Comparison of ENCODE assay signal across 17 cellular contexts in the genomic region with DNA sequence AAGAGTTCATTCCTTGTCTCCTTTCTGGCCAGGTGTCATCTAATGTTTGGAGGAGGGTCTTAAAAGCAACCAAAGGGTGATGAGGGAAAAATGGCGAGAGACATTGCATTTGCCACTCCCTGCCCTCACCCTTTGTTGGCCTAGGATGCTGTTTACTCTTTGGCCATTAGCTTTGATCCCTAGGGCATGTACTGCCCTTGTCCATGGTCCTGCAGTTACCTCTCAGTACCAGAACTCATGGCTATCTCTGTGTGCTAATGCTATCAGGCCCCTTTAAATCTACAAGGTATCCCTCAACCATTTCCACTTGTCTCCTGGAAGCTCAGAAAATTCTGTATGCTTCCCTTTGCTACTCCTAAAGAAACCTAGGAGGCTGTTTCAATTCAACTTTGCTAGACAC.
DNase-seq lines count a peak whose midpoint lies in the region; ATAC-seq and TF ChIP-seq lines count a peak whose summit lies in the region.
"Had no signal": no experiment of that assay in that cellular context is flagged by ENCODE, and none has a peak within 500 bp of the region (broad histone marks: within the 10 kb centered on the region; RNA-seq: fewer than 3 reads in every experiment).

No MANE protein-coding gene starts in this region.

- no peak overlapping the region for H3K4me3 Mint-ChIP-seq in stimulated activated naive B cell treated with anti-CD40 and anti-IgM and Interleukin-4, amounts not matched to agents 10 μg/mL and 1 μg/mL and 100 μg/mL, for 72 hours
- H3K4me3 Mint-ChIP-seq: activated naive CD8-positive, alpha-beta T cell treated with anti-CD3 and anti-CD28 coated beads, Interleukin-2, amount 10 ng/mL, durations not matched to agents 7 days and 5 days; IgD-negative memory B cell had no signal

- H3K4me1 Mint-ChIP-seq in stimulated activated naive B cell treated with anti-CD40 and anti-IgM and Interleukin-4, amounts not matched to agents 10 μg/mL and 1 μg/mL and 100 μg/mL, for 72 hours = no peaks in the 10 kb centered on the region
- H3K4me1 Mint-ChIP-seq: activated naive CD8-positive, alpha-beta T cell treated with anti-CD3 and anti-CD28 coated beads, Interleukin-2, amount 10 ng/mL, durations not matched to agents 7 days and 5 days; IgD-negative memory B cell had no signal

- H2BK15ac ChIP-seq in mesendoderm (replicated peaks; ENCODE audit: low read depth) = no peak overlapping the region

- H4K5ac ChIP-seq in mesendoderm (ENCODE audit: low read length) = no peak overlapping the region

- no peaks in the 10 kb centered on the region for H3K36me3 ChIP-seq in mesendoderm (ENCODE audit: control insufficient read depth, insufficient read depth, low read length)
- H3K36me3 ChIP-seq: Peyer's patch, right lobe of liver had no signal

- no peaks in the 10 kb centered on the region for H3K27me3 ChIP-seq in mesendoderm (ENCODE audit: insufficient read depth, low read length, poor library complexity)
- H3K27me3 ChIP-seq: Peyer's patch, right lobe of liver had no signal

- H3K27me3 Mint-ChIP-seq in stimulated activated naive B cell treated with anti-CD40 and anti-IgM and Interleukin-4, amounts not matched to agents 10 μg/mL and 1 μg/mL and 100 μg/mL, for 72 hours = peaks cover 6% of the 10 kb centered on the region in 2 donors
- H3K27me3 Mint-ChIP-seq: IgD-negative memory B cell had no signal

- H3K18ac ChIP-seq in mesendoderm (ENCODE audit: low read length) = no peak overlapping the region

- no peak overlapping the region for H4K8ac ChIP-seq in mesendoderm (ENCODE audit: low read depth, low read length)

- peaks cover 2% of the 10 kb centered on the region for H3K4me1 ChIP-seq in mesendoderm (ENCODE audit: control insufficient read depth, low read depth, low read length)
- H3K4me1 ChIP-seq: Peyer's patch, right lobe of liver had no signal

- H3K4me3 ChIP-seq in mesendoderm (ENCODE audit: low read length) = no peak overlapping the region
- H3K4me3 ChIP-seq: Peyer's patch, right lobe of liver had no signal

- no peaks in the 10 kb centered on the region for H3K9me3 Mint-ChIP-seq in stimulated activated naive B cell treated with anti-CD40 and anti-IgM and Interleukin-4, amounts not matched to agents 10 μg/mL and 1 μg/mL and 100 μg/mL, for 72 hours
- H3K9me3 Mint-ChIP-seq: activated naive CD8-positive, alpha-beta T cell treated with anti-CD3 and anti-CD28 coated beads, Interleukin-2, amount 10 ng/mL, durations not matched to agents 7 days and 5 days had no signal

- ATAC-seq in HG03095 (IDR thresholded peaks at IDR 0.05; ENCODE audit: unreplicated experiment) (no peak), GM18870 (IDR thresholded peaks at IDR 0.05; ENCODE audit: unreplicated experiment) (no peak)
- ATAC-seq in stimulated activated naive B cell treated with anti-CD40 and anti-IgM and Interleukin-4, amounts not matched to agents 10 μg/mL and 1 μg/mL and 100 μg/mL, for 72 hours (replicated peaks) = no peak

- H3K79me1 ChIP-seq in mesendoderm (ENCODE audit: low read length) = no peaks in the 10 kb centered on the region

- no peaks in the 10 kb centered on the region for H3K36me3 Mint-ChIP-seq in stimulated activated naive B cell treated with anti-CD40 and anti-IgM and Interleukin-4, amounts not matched to agents 10 μg/mL and 1 μg/mL and 100 μg/mL, for 72 hours
- H3K36me3 Mint-ChIP-seq: activated naive CD8-positive, alpha-beta T cell treated with anti-CD3 and anti-CD28 coated beads, Interleukin-2, amount 10 ng/mL, durations not matched to agents 7 days and 5 days; IgD-negative memory B cell had no signal

- WGBS in mesendoderm (ENCODE audit: extremely low coverage, insufficient coverage, low lambda C conversion rate) = no CpG with 5 or more reads among the region's 1 CpG

- H3K4me2 ChIP-seq in mesendoderm (ENCODE audit: low read length) = no peak overlapping the region

- no peak overlapping the region for H3K56ac ChIP-seq in mesendoderm (ENCODE audit: low read length)

- no peak overlapping the region for H2BK5ac ChIP-seq in mesendoderm (ENCODE audit: low read length)

- no peak overlapping the region for H3K9ac ChIP-seq in mesendoderm (ENCODE audit: low read length)

- no peak overlapping the region for H3K27ac ChIP-seq in mesendoderm (ENCODE audit: low read depth, low read length)
- H3K27ac ChIP-seq: Peyer's patch, right lobe of liver had no signal

- no peak overlapping the region for H3K27ac Mint-ChIP-seq in stimulated activated naive B cell treated with anti-CD40 and anti-IgM and Interleukin-4, amounts not matched to agents 10 μg/mL and 1 μg/mL and 100 μg/mL, for 72 hours
- H3K27ac Mint-ChIP-seq: activated naive CD8-positive, alpha-beta T cell treated with anti-CD3 and anti-CD28 coated beads, Interleukin-2, amount 10 ng/mL, durations not matched to agents 7 days and 5 days; IgD-negative memory B cell had no signal

- H3K4ac ChIP-seq in mesendoderm (ENCODE audit: low read depth, low read length) = no peak overlapping the region

- no peak overlapping the region for H2AK5ac ChIP-seq in mesendoderm (ENCODE audit: low read length)

- no peak overlapping the region for H3K23ac ChIP-seq in mesendoderm (ENCODE audit: low read length)

- DNase-seq in ELR (ENCODE audit: low read depth) (peak; percentile 8), dermis microvascular lymphatic vessel endothelial cell (ENCODE audit: low read depth in 2 of 2) (peak; percentile 2 to 13), mesendoderm (peak; percentile 65)
- DNase-seq in stimulated activated CD4-positive, alpha-beta T cell treated with anti-CD3 and anti-CD28 coated beads, Interleukin-15, amount 100 ng/mL, for 24 hours = no peak
- no peak for DNase-seq in stimulated activated naive B cell treated with anti-CD40 and anti-IgM and Interleukin-4, amounts not matched to agents 10 μg/mL and 1 μg/mL and 100 μg/mL, for 72 hours
- DNase-seq: activated naive CD8-positive, alpha-beta T cell treated with anti-CD3 and anti-CD28 coated beads, Interleukin-2, amount 10 ng/mL, durations not matched to agents 7 days and 5 days; caudate nucleus; effector CD4-positive, alpha-beta T cell; NCI-H1092; occipital lobe; Peyer's patch; right lobe of liver; stimulated activated CD4-positive, alpha-beta T cell treated with anti-CD3 and anti-CD28 coated beads, Interleukin-1b, Interleukin-23, amount 100 ng/mL, for 48 hours had no signal

- H3K79me2 ChIP-seq in mesendoderm (ENCODE audit: control insufficient read depth, insufficient read depth, low read length) = no peaks in the 10 kb centered on the region

- H2BK120ac ChIP-seq in mesendoderm (ENCODE audit: low read depth, low read length) = no peak overlapping the region

TF ChIP-seq in PFSK-1, 5 proteins besides CTCF, POLR2A, EP300 and RAD21:
- TF ChIP-seq REST (IDR thresholded peaks at IDR 0.05; ENCODE audit: insufficient read depth in 1 of 2, low read depth in 2 of 2, low read length in 2 of 2) (peak; percentile 81 to 93), FOXP2 (optimal IDR thresholded peaks at IDR 0.05; ENCODE audit: borderline replicate concordance, extremely low read depth, extremely low read length, insufficient read depth) (no peak)

Comparison
In these comparisons a context has a peak if more than half of its experiments do, and no peak if none do; other contexts are left out.
1. DNase-seq: peak in ELR (single experiment), dermis microvascular lymphatic vessel endothelial cell (2 of 2) and mesendoderm (single experiment); none in stimulated activated CD4-positive, alpha-beta T cell treated with anti-CD3 and anti-CD28 coated beads, Interleukin-15, amount 100 ng/mL, for 24 hours (single experiment) and stimulated activated naive B cell treated with anti-CD40 and anti-IgM and Interleukin-4, amounts not matched to agents 10 μg/mL and 1 μg/mL and 100 μg/mL, for 72 hours (single experiment).